ENCODE assay signal across 22 cellular contexts in the genomic region with DNA sequence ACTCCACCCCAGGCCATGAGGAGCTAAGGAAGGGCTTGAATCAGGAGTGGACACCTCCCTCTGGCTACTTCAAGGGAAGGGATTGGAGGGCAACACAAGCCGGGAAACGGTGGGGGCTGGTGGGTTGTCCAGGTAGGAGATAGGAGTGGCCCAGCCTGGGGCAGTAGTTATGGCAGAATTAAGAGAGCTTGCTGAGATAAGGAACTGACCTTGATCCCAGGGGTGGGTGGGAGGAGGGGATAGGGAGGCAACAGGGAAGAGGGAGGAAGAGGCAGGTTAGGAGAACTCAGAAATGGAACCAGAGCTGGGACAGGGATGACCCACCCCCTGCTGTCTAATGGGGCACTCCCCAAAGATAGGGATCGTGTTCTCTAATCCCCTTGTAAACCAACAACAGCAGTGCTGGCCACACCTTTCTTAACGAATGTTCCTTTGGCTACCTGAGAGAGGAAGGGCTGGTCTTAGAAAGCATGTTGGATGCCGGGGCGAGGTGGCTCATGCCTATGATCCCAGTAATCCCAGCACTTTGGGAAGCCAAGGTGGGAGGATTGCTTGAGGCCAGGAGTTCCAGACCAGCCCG.
A peak's percentile ranks its signal among the peaks of the same experiment; 100 is the strongest.
DNase-seq lines count a peak whose midpoint lies in the region; ATAC-seq and TF ChIP-seq lines count a peak whose summit lies in the region.
"Had no signal": no experiment of that assay in that cellular context is flagged by ENCODE, and none has a peak within 500 bp of the region (broad histone marks: within the 10 kb centered on the region; RNA-seq: fewer than 3 reads in every experiment).

No MANE protein-coding gene starts in this region.

- peaks cover 0 to 4% of the 10 kb centered on the region in 2 donors for H3K4me1 ChIP-seq in gastrocnemius medialis
- H3K4me1 ChIP-seq: SJSA1 had no signal

- no peak for ATAC-seq in Right ventricle myocardium superior (ENCODE audit: poor library complexity)
- no peak for ATAC-seq in left ventricle myocardium superior
- ATAC-seq in gastrocnemius medialis: no peak

- H3K27me3 ChIP-seq in gastrocnemius medialis: no peaks in the 10 kb centered on the region
- H3K27me3 ChIP-seq: tibial artery had no signal

- TF ChIP-seq POLR2A in gastrocnemius medialis (IDR thresholded peaks at IDR 0.05): no peak

- in situ Hi-C loops in gastrocnemius medialis (cut with MboI; ENCODE audit: low sequenced_read_pairs in 4 of 4): loop anchor here in 2 of 4 donors (5.0 kb wide), 1 partner anchor 146 kb away; no protein-coding TSS in a partner anchor

- H3K4me3 ChIP-seq in gastrocnemius medialis: no peak overlapping the region
- H3K4me3 ChIP-seq: lung, SJSA1, tibial artery had no signal

- DNase-seq in cardiac septum (ENCODE audit: low spot score): peak; percentile 47
- no peak for DNase-seq in Right ventricle myocardium superior
- peak; percentile 40 for DNase-seq in left ventricle myocardium superior
- DNase-seq in gastrocnemius medialis: no peak
- DNase-seq in SW480 (ENCODE audit: low spot score): no peak
- no peak for DNase-seq in NCI-H2227 treated with DMSO at 0.1 percent for 48 hours (lab: John Stamatoyannopoulos, UW)
- DNase-seq in activated CD4-positive, CD25-positive, alpha-beta regulatory T cell treated with anti-CD3 and anti-CD28 coated beads, Interleukin-2, amount 50 U/mL, for 72 hours: no peak
- DNase-seq in activated effector memory CD4-positive, alpha-beta T cell treated with Interleukin-2 at 50 U/mL for 16 hours: no peak
- DNase-seq: activated CD4-positive, alpha-beta T cell treated with anti-CD3 and anti-CD28 coated beads for 48 hours; activated naive CD4-positive, alpha-beta T cell treated with Interleukin-2 at 50 U/mL for 16 hours; activated T-cell treated with anti-CD3 and anti-CD28 coated beads, Interleukin-2, amount 50 U/mL, for 48 hours; CD4-positive, alpha-beta memory T cell; KBM-7; MM.1S; NCI-H1436 treated with DMSO at 0.1 percent for 48 hours; NCI-H2107; NCI-H510A; stimulated activated CD4-positive, alpha-beta T cell treated with anti-CD3 and anti-CD28 coated beads, Interleukin-4, amount 100 ng/mL, for 24 hours; stimulated activated naive CD4-positive, alpha-beta T cell treated with Interleukin-2 at 50 U/mL for 16 hours; tibial artery had no signal

- no peaks in the 10 kb centered on the region for H3K9me3 ChIP-seq in gastrocnemius medialis
- H3K9me3 ChIP-seq: SJSA1, tibial artery had no signal

- H3K27ac ChIP-seq in gastrocnemius medialis: peak overlapping the region in 3 of 4 donors; percentile 9 to 64 (median 58)
- H3K27ac ChIP-seq: SJSA1, tibial artery had no signal

- TF ChIP-seq CTCF in gastrocnemius medialis (IDR thresholded peaks at IDR 0.05 in 4 of 5, conservative IDR thresholded peaks at IDR 0.05 in 1 of 5): no peak

- intact Hi-C loops in cardiac septum (cut with DNase I) (loop anchor here (2.0 to 5.0 kb wide), 2 partner anchors 27 to 91 kb away; a partner anchor contains a TSS), Right ventricle myocardium superior (cut with DNase I) (loop anchor here (10.0 kb wide), 1 partner anchor 93 kb away; a partner anchor contains a TSS), left ventricle myocardium superior (cut with micrococcal nuclease) (no loop called here), gastrocnemius medialis (cut with DNase I; ENCODE audit: low total_unique reads) (loop anchor here (5.0 kb wide), 1 partner anchor 96 kb away; no protein-coding TSS in a partner anchor)

- H3K36me3 ChIP-seq in gastrocnemius medialis: no peaks in the 10 kb centered on the region
- H3K36me3 ChIP-seq: SJSA1, tibial artery had no signal

Comparison
In these comparisons a context has a peak if more than half of its experiments do, and no peak if none do; other contexts are left out.
1. DNase-seq: peak in cardiac septum (single experiment) and left ventricle myocardium superior (single experiment); none in Right ventricle myocardium superior (single experiment), gastrocnemius medialis (0 of 2), SW480 (single experiment), NCI-H2227 treated with DMSO at 0.1 percent for 48 hours (single experiment), activated CD4-positive, CD25-positive, alpha-beta regulatory T cell treated with anti-CD3 and anti-CD28 coated beads, Interleukin-2, amount 50 U/mL, for 72 hours (single experiment) and activated effector memory CD4-positive, alpha-beta T cell treated with Interleukin-2 at 50 U/mL for 16 hours (single experiment).